Comparison of ENCODE assay signal across 9 cellular contexts in the genomic region with DNA sequence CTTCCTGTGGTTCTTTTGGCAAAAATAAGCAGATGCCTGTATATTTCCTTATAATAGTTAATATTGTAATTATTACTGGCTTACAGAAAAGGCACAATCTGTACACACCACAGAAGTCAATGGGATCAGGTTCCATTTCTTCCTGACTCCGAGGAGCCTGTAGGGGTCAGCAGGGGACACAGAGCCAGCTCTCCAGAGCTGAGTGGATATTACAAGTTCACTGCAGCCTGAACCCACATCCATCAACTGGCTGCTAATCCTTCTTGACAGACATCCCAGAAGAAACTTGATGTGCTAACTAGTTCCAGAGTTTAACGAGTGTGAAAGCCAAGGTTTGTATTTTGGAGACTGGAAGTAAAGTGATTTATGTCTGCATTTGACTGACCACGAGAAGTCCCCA.
DNase-seq lines count a peak whose midpoint lies in the region; ATAC-seq lines count a peak whose summit lies in the region.
"Had no signal": no experiment of that assay in that cellular context is flagged by ENCODE, and none has a peak within 500 bp of the region (broad histone marks: within the 10 kb centered on the region; RNA-seq: fewer than 3 reads in every experiment).

No MANE protein-coding gene starts in this region.

- in situ Hi-C loops in ACHN (cut with HindIII; ENCODE audit: low pct_ligation_motif_present, low pct_unique_long_range_greater_than_20kb, low sequenced_read_pairs), result no loop called here

- peak; percentile 11 for DNase-seq in ACHN
- peak; percentile 32 for DNase-seq in ELF-1 (ENCODE audit: low read depth, low spot score)
- DNase-seq in OCI-M1 (lab: John Stamatoyannopoulos, UW), result peak; percentile 40
- DNase-seq in islet precursor cell, result peak; percentile 81
- DNase-seq in stimulated activated naive B cell treated with anti-CD40 and anti-IgM and Interleukin-4, amounts not matched to agents 10 μg/mL and 1 μg/mL and 100 μg/mL, for 72 hours, result no peak
- DNase-seq in stimulated activated naive CD4-positive, alpha-beta T cell (lab: John Stamatoyannopoulos, UW), result no peak
- DNase-seq in activated naive CD4-positive, alpha-beta T cell treated with Interleukin-2 at 50 U/mL for 16 hours, result no peak
- DNase-seq: activated naive CD8-positive, alpha-beta T cell treated with anti-CD3 and anti-CD28 coated beads, Interleukin-2, amount 50 U/mL, for 24 hours had no signal

- ATAC-seq in stimulated activated naive B cell treated with anti-CD40 and anti-IgM and Interleukin-4, amounts not matched to agents 10 μg/mL and 1 μg/mL and 100 μg/mL, for 72 hours (replicated peaks), result no peak
- ATAC-seq in HG03342 (IDR thresholded peaks at IDR 0.05; ENCODE audit: unreplicated experiment), result no peak
- ATAC-seq: activated naive CD8-positive, alpha-beta T cell treated with anti-CD3 and anti-CD28 coated beads, Interleukin-2, amount 50 U/mL, for 24 hours had no signal

- H3K27ac Mint-ChIP-seq in stimulated activated naive B cell treated with anti-CD40 and anti-IgM and Interleukin-4, amounts not matched to agents 10 μg/mL and 1 μg/mL and 100 μg/mL, for 72 hours, result no peak overlapping the region
- H3K27ac Mint-ChIP-seq: activated naive CD8-positive, alpha-beta T cell treated with anti-CD3 and anti-CD28 coated beads, Interleukin-2, amount 50 U/mL, for 24 hours had no signal

- H3K36me3 Mint-ChIP-seq in stimulated activated naive B cell treated with anti-CD40 and anti-IgM and Interleukin-4, amounts not matched to agents 10 μg/mL and 1 μg/mL and 100 μg/mL, for 72 hours, result no peaks in the 10 kb centered on the region

- H3K4me3 Mint-ChIP-seq in stimulated activated naive B cell treated with anti-CD40 and anti-IgM and Interleukin-4, amounts not matched to agents 10 μg/mL and 1 μg/mL and 100 μg/mL, for 72 hours, result no peak overlapping the region
- H3K4me3 Mint-ChIP-seq: activated naive CD8-positive, alpha-beta T cell treated with anti-CD3 and anti-CD28 coated beads, Interleukin-2, amount 50 U/mL, for 24 hours had no signal

- peaks cover 0 to 3% of the 10 kb centered on the region in 2 donors for H3K27me3 Mint-ChIP-seq in stimulated activated naive B cell treated with anti-CD40 and anti-IgM and Interleukin-4, amounts not matched to agents 10 μg/mL and 1 μg/mL and 100 μg/mL, for 72 hours
- H3K27me3 Mint-ChIP-seq: activated naive CD8-positive, alpha-beta T cell treated with anti-CD3 and anti-CD28 coated beads, Interleukin-2, amount 50 U/mL, for 24 hours had no signal

- no peaks in the 10 kb centered on the region for H3K4me1 Mint-ChIP-seq in stimulated activated naive B cell treated with anti-CD40 and anti-IgM and Interleukin-4, amounts not matched to agents 10 μg/mL and 1 μg/mL and 100 μg/mL, for 72 hours
- H3K4me1 Mint-ChIP-seq: activated naive CD8-positive, alpha-beta T cell treated with anti-CD3 and anti-CD28 coated beads, Interleukin-2, amount 50 U/mL, for 24 hours had no signal

- no peaks in the 10 kb centered on the region for H3K9me3 Mint-ChIP-seq in stimulated activated naive B cell treated with anti-CD40 and anti-IgM and Interleukin-4, amounts not matched to agents 10 μg/mL and 1 μg/mL and 100 μg/mL, for 72 hours
- H3K9me3 Mint-ChIP-seq: activated naive CD8-positive, alpha-beta T cell treated with anti-CD3 and anti-CD28 coated beads, Interleukin-2, amount 50 U/mL, for 24 hours had no signal

Comparison
In these comparisons a context has a peak if more than half of its experiments do, and no peak if none do; other contexts are left out.
1. DNase-seq: peak in ACHN (single experiment), ELF-1 (single experiment), OCI-M1 (single experiment) and islet precursor cell (single experiment); none in stimulated activated naive B cell treated with anti-CD40 and anti-IgM and Interleukin-4, amounts not matched to agents 10 μg/mL and 1 μg/mL and 100 μg/mL, for 72 hours (single experiment), stimulated activated naive CD4-positive, alpha-beta T cell (0 of 6) and activated naive CD4-positive, alpha-beta T cell treated with Interleukin-2 at 50 U/mL for 16 hours (single experiment).